ENCODE assay signal across 8 cellular contexts in the genomic region with DNA sequence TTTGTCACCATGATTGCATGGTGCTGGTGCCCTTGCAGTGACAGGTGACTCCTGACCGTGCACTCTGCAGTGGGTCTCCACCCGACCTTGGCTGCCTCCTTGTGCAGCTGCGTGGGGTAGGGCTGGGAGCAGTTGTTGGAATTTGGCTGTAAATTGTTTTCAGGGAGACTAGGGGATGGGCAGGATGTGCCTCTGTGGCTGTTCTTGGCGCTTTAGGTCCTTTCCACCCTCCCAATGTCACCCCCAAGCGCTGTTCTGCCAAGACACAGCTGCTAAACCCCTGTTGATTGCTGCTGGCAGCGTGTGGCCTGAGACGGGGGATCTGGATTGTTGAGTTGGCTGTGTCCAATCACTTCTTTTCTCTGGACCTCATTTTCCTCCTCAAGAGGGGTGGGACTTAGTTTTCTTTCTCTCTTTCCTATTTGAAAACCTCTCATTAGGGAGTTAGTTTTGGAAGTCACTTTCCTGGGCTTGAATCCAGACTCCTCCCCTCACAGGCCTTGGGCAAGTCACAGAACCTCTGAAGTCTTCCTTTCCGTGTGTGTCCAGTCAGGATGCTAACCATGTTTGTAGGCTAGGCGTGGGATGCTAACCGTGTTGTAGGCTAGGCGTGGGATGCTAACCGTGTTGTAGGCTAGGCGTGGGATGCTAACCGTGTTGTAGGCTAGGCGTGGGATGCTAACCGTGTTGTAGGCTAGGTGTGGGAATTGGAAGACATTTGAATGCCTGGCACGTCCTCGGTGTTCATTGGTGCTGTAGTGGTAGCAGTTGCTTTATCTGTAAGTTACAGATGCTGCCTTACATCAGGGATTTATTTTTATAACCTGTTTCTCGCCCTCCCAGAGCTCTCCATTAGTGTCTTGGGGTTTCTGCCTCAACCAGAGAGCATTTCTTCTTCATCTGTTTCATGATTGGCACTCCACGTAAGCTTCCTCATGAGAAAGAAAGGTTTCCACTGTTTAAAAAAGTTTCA. TPM values are rescaled to one million over a fixed set of nuclear protein-coding genes. Genes with fewer than 3 reads are reported as not detected.
DNase-seq lines count a peak whose midpoint lies in the region; ATAC-seq and TF ChIP-seq lines count a peak whose summit lies in the region.

No MANE protein-coding gene starts in this region.

- peak overlapping the region; percentile 39 for H3K4me3 Mint-ChIP-seq in CD4-positive, alpha-beta T cell
- H3K4me3 Mint-ChIP-seq in naive thymus-derived CD8-positive, alpha-beta T cell: peak overlapping the region; percentile 12 to 83 (median 50)

- H2AFZ ChIP-seq in OCI-LY7 (ENCODE audit: low read length): no peak overlapping the region

- peak overlapping the region; percentile 84 for H3K27ac Mint-ChIP-seq in CD4-positive, alpha-beta T cell
- H3K27ac Mint-ChIP-seq in naive thymus-derived CD8-positive, alpha-beta T cell: peak overlapping the region in 9 of 10 donors; percentile 41 to 95 (median 82)

- intact Hi-C loops in CD4-positive, alpha-beta T cell (cut with DNase I, micrococcal nuclease): no loop called here
- intact Hi-C loops in OCI-LY7 (cut with micrococcal nuclease; ENCODE audit: unreplicated experiment): loop anchor here (10.0 kb wide), 1 partner anchor 767 kb away; no protein-coding TSS in a partner anchor

- 61 to 64% methylated on average over 20 of the region's 20 CpGs for WGBS in esophagus, 2 donors

- H3K4me1 Mint-ChIP-seq in CD4-positive, alpha-beta T cell (ENCODE audit: low read depth): peaks cover 94% of the 10 kb centered on the region
- H3K4me1 Mint-ChIP-seq in naive thymus-derived CD8-positive, alpha-beta T cell: peaks cover 71 to 95% (median 94%) of the 10 kb centered on the region in 4 donors

- H3K36me3 ChIP-seq in OCI-LY7 (ENCODE audit: insufficient read depth, low read length) (no peaks in the 10 kb centered on the region), esophagus (ENCODE audit: control insufficient read depth in 2 of 2, insufficient read depth in 2 of 2, low read length in 1 of 2) (no peaks in the 10 kb centered on the region)

- H3K4me1 ChIP-seq in OCI-LY7 (ENCODE audit: insufficient read depth, low read length, poor library complexity, severe bottlenecking): peaks cover 45% of the 10 kb centered on the region
- H3K4me1 ChIP-seq in esophagus (ENCODE audit: control insufficient read depth in 2 of 2, insufficient read depth in 2 of 2, low read length in 1 of 2): peaks cover 23 to 42% of the 10 kb centered on the region in 2 donors

- BruUV-seq in OCI-LY7 (replicated peaks; lab: Mats Ljungman, UMichigan): no TSS peak

- CTCF ChIA-PET in CD4-positive, alpha-beta T cell (lab: Charles Lee): interaction anchor here (0.8 to 1.7 kb wide), 2 partner anchors 18 to 286 kb away, joined by 3 to 4 read pairs; no protein-coding TSS in a partner anchor
- CTCF ChIA-PET in OCI-LY7 (lab: Charles Lee; ENCODE audit: unreplicated experiment): no interaction called here

- peak overlapping the region; percentile 60 for H3K4me2 ChIP-seq in OCI-LY7 (ENCODE audit: low read length)

- no peak overlapping the region for H3K4me3 ChIP-seq in OCI-LY7 (ENCODE audit: low read depth, low read length, poor library complexity, severe bottlenecking)
- no peak overlapping the region for H3K4me3 ChIP-seq in esophagus (ENCODE audit: low read depth in 1 of 2, low read length in 2 of 2)

- DNase-seq in CD4-positive, alpha-beta T cell: no peak
- DNase-seq in OCI-LY7 (ENCODE audit: low spot score) (no peak), MV-4-11 (lab: John Stamatoyannopoulos, UW) (no peak), globus pallidus (ENCODE audit: low spot score) (no peak), inferior parietal cortex (ENCODE audit: extremely low spot score) (no peak)
- DNase-seq in naive thymus-derived CD8-positive, alpha-beta T cell: no peak

- H3K9me3 Mint-ChIP-seq in CD4-positive, alpha-beta T cell: no peaks in the 10 kb centered on the region
- H3K9me3 Mint-ChIP-seq in naive thymus-derived CD8-positive, alpha-beta T cell: peaks cover 0 to 3% (median 0%) of the 10 kb centered on the region in 9 donors

- no peaks in the 10 kb centered on the region for H3K9me3 ChIP-seq in CD4-positive, alpha-beta T cell (ENCODE audit: control insufficient read depth, low read length)
- H3K9me3 ChIP-seq in OCI-LY7 (ENCODE audit: low read length) (no peaks in the 10 kb centered on the region), esophagus (ENCODE audit: control insufficient read depth in 2 of 2, insufficient read depth in 1 of 2, low read depth in 1 of 2, low read length in 1 of 2) (no peaks in the 10 kb centered on the region)

- no peaks in the 10 kb centered on the region for H3K9me2 ChIP-seq in OCI-LY7 (ENCODE audit: insufficient read depth, low read length)

- no peak for ATAC-seq in CD4-positive, alpha-beta T cell (ENCODE audit: poor library complexity)
- no peak for ATAC-seq in naive thymus-derived CD8-positive, alpha-beta T cell
- no peak for ATAC-seq in HG02852 (IDR thresholded peaks at IDR 0.05; ENCODE audit: unreplicated experiment)

- peaks cover 66% of the 10 kb centered on the region; the same call in 1 of the 2 replicates for H3K79me2 ChIP-seq in OCI-LY7 (ENCODE audit: insufficient read depth, low read depth, low read length)

- H3K27me3 ChIP-seq in CD4-positive, alpha-beta T cell (ENCODE audit: control insufficient read depth, insufficient read depth, low read length): no peaks in the 10 kb centered on the region
- no peaks in the 10 kb centered on the region for H3K27me3 ChIP-seq in esophagus (ENCODE audit: control insufficient read depth in 1 of 2, insufficient read depth in 2 of 2, low read length in 2 of 2)

- H3K27ac ChIP-seq in CD4-positive, alpha-beta T cell (ENCODE audit: low read depth, low read length): peak overlapping the region; percentile 0
- H3K27ac ChIP-seq in OCI-LY7 (ENCODE audit: low read depth, low read length, poor library complexity, severe bottlenecking): no peak overlapping the region
- peak overlapping the region; percentile 36 to 80 for H3K27ac ChIP-seq in esophagus (ENCODE audit: low read depth in 2 of 2, low read length in 1 of 2)

- no peak for TF ChIP-seq CTCF in CD4-positive, alpha-beta T cell (IDR thresholded peaks at IDR 0.05)
- TF ChIP-seq CTCF in OCI-LY7 (conservative IDR thresholded peaks at IDR 0.05; ENCODE audit: low read length): no peak

- POLR2A ChIA-PET in CD4-positive, alpha-beta T cell (lab: Charles Lee): interaction anchor here (1.1 to 1.6 kb wide), 2 partner anchors 23 to 39 kb away, joined by 4 read pairs; no protein-coding TSS in a partner anchor
- POLR2A ChIA-PET in OCI-LY7 (lab: Charles Lee): interaction anchor here (0.6 to 1.7 kb wide), 3 partner anchors 10 to 34 kb away, joined by 3 to 6 read pairs (median 3); no protein-coding TSS in a partner anchor
- POLR2A ChIA-PET in naive thymus-derived CD8-positive, alpha-beta T cell (lab: Charles Lee): interaction anchor here (6.3 kb wide), 1 partner anchor 9 kb away, joined by 47 read pairs; the partner anchor contains the start of gene IGF2R

- H4K20me1 ChIP-seq in OCI-LY7 (ENCODE audit: insufficient read depth, low read length): peaks cover 16% of the 10 kb centered on the region

- H3K27me3 Mint-ChIP-seq in CD4-positive, alpha-beta T cell: no peaks in the 10 kb centered on the region
- no peaks in the 10 kb centered on the region for H3K27me3 Mint-ChIP-seq in naive thymus-derived CD8-positive, alpha-beta T cell

- no peaks in the 10 kb centered on the region for H3K36me3 Mint-ChIP-seq in CD4-positive, alpha-beta T cell (ENCODE audit: low read depth)
- no peaks in the 10 kb centered on the region for H3K36me3 Mint-ChIP-seq in naive thymus-derived CD8-positive, alpha-beta T cell

RNA-seq across cellular contexts. Expression of gene IGF2R, which starts 8.6 kb away (rescaled TPM):
- 10 to 100 TPM; 43.8 to 46.7 TPM for total RNA-seq in CD4-positive, alpha-beta T cell
- total RNA-seq in OCI-LY7 (2014; rRNA removed; shearing (Covaris generic)): 17.9 and 19.3 TPM in 2 replicates
- total RNA-seq in OCI-LY7 (2022): 33.8 and 37.6 TPM in 2 replicates
- 10 to 100 TPM; 12.9 to 15.0 TPM for polyA plus RNA-seq in esophagus
- total RNA-seq in naive thymus-derived CD8-positive, alpha-beta T cell: 10 to 100 TPM; 63.1 to 69.7 TPM
- 10 to 100 TPM in 2 of 3 donors, 1 to 10 TPM in 1; 9.1 to 19.3 (median 13.6) TPM for polyA plus RNA-seq in naive thymus-derived CD8-positive, alpha-beta T cell
